Comparison of ENCODE assay signal across 29 cellular contexts in genomic region chr2:128774320-128775063, GRCh38.
DNase-seq lines count a peak whose midpoint lies in the region; ATAC-seq, FAIRE-seq and TF ChIP-seq lines count a peak whose summit lies in the region.
"Had no signal": no experiment of that assay in that cellular context is flagged by ENCODE, and none has a peak within 500 bp of the region (broad histone marks: within the 10 kb centered on the region; RNA-seq: fewer than 3 reads in every experiment).

No MANE protein-coding gene starts in this region.

- H3K27me3 ChIP-seq in mammary epithelial cell (ENCODE audit: insufficient read depth, low read length) = no peaks in the 10 kb centered on the region
- H3K27me3 ChIP-seq in left ventricle myocardium inferior (ENCODE audit: low read depth) = no peaks in the 10 kb centered on the region
- H3K27me3 ChIP-seq in ascending aorta = no peaks in the 10 kb centered on the region
- H3K27me3 ChIP-seq: Peyer's patch had no signal

- CTCF ChIA-PET in MCF 10A (lab: Yijun Ruan, JAX) (interaction anchor here (0.7 kb wide), 1 partner anchor 452 kb away, joined by 3 read pairs; no protein-coding TSS in a partner anchor), mammary epithelial cell (lab: Charles Lee; ENCODE audit: low non-redundant PET) (no interaction called here)

- H3K4me3 Mint-ChIP-seq in MCF 10A (ENCODE audit: unreplicated experiment) = no peak overlapping the region
- no peak overlapping the region for H3K4me3 Mint-ChIP-seq in natural killer cell treated with Interleukin-12 subunit alpha and Interleukin-12 subunit beta and Interleukin-15 and Interleukin-18, amount 100 ng/mL, for 72 hours
- no peak overlapping the region for H3K4me3 Mint-ChIP-seq in activated naive CD8-positive, alpha-beta T cell treated with anti-CD3 and anti-CD28 coated beads for 36 hours
- H3K4me3 Mint-ChIP-seq: activated T-helper 1 cell treated with anti-CD3 and anti-CD28 coated beads, Interleukin-12 subunit alpha, Interleukin-12 subunit beta, Interleukin-2, Interleukin-4 antibody, amounts not matched to agents 30 ng/mL and 10 ng/mL and 1 ng/mL, durations not matched to agents 14 hours and 24 hours and 36 hours; central memory CD8-positive, alpha-beta T cell; nephron progenitor cell had no signal

- H3K9ac ChIP-seq in mammary epithelial cell (ENCODE audit: insufficient read depth, low read length) = no peak overlapping the region
- H3K9ac ChIP-seq: parathyroid adenoma had no signal

- no peaks in the 10 kb centered on the region for H3K9me3 Mint-ChIP-seq in MCF 10A (ENCODE audit: unreplicated experiment)
- H3K9me3 Mint-ChIP-seq in natural killer cell treated with Interleukin-12 subunit alpha and Interleukin-12 subunit beta and Interleukin-15 and Interleukin-18, amount 100 ng/mL, for 72 hours = no peaks in the 10 kb centered on the region
- H3K9me3 Mint-ChIP-seq in activated naive CD8-positive, alpha-beta T cell treated with anti-CD3 and anti-CD28 coated beads for 36 hours = no peaks in the 10 kb centered on the region
- H3K9me3 Mint-ChIP-seq: activated naive CD4-positive, alpha-beta T cell treated with anti-CD3 and anti-CD28 coated beads, Interleukin-2, amount 50 U/mL, for 72 hours; activated T-helper 1 cell treated with anti-CD3 and anti-CD28 coated beads, Interleukin-12 subunit alpha, Interleukin-12 subunit beta, Interleukin-2, Interleukin-4 antibody, amounts not matched to agents 30 ng/mL and 10 ng/mL and 1 ng/mL, durations not matched to agents 14 hours and 24 hours and 36 hours; central memory CD8-positive, alpha-beta T cell; nephron progenitor cell had no signal

- H3K4me1 Mint-ChIP-seq in MCF 10A (ENCODE audit: insufficient read depth, unreplicated experiment) = no peaks in the 10 kb centered on the region
- no peaks in the 10 kb centered on the region for H3K4me1 Mint-ChIP-seq in natural killer cell treated with Interleukin-12 subunit alpha and Interleukin-12 subunit beta and Interleukin-15 and Interleukin-18, amount 100 ng/mL, for 72 hours (ENCODE audit: low read depth in 2 of 2)
- no peaks in the 10 kb centered on the region for H3K4me1 Mint-ChIP-seq in activated naive CD8-positive, alpha-beta T cell treated with anti-CD3 and anti-CD28 coated beads for 36 hours
- H3K4me1 Mint-ChIP-seq: central memory CD8-positive, alpha-beta T cell; IgD-negative memory B cell had no signal

- no peaks in the 10 kb centered on the region for H3K27me3 Mint-ChIP-seq in MCF 10A (ENCODE audit: insufficient read depth, unreplicated experiment)
- no peaks in the 10 kb centered on the region for H3K27me3 Mint-ChIP-seq in natural killer cell treated with Interleukin-12 subunit alpha and Interleukin-12 subunit beta and Interleukin-15 and Interleukin-18, amount 100 ng/mL, for 72 hours
- H3K27me3 Mint-ChIP-seq in activated naive CD8-positive, alpha-beta T cell treated with anti-CD3 and anti-CD28 coated beads for 36 hours = no peaks in the 10 kb centered on the region

- TF ChIP-seq CTCF in MCF 10A (IDR thresholded peaks at IDR 0.05; ENCODE audit: unreplicated experiment) (no peak), mammary epithelial cell (conservative IDR thresholded peaks at IDR 0.05 in 1 of 2, IDR thresholded peaks at IDR 0.05 in 1 of 2; ENCODE audit: extremely low read depth in 1 of 2, insufficient read depth in 1 of 2, low read depth in 1 of 2, low read length in 2 of 2) (no peak), left ventricle myocardium inferior (IDR thresholded peaks at IDR 0.05; ENCODE audit: borderline replicate concordance) (no peak), ascending aorta (IDR thresholded peaks at IDR 0.05) (no peak)

- dilution Hi-C loops in mammary epithelial cell (cut with HindIII; ENCODE audit: low sequenced_read_pairs) = no loop called here

- intact Hi-C loops in MCF 10A (cut with micrococcal nuclease) (no loop called here), mammary epithelial cell (cut with micrococcal nuclease) (no loop called here), left ventricle myocardium inferior (cut with micrococcal nuclease) (no loop called here), sciatic nerve (cut with DNase I) (no loop called here), ascending aorta (cut with DNase I) (no loop called here)

- 78% methylated on average over 4 of the region's 4 CpGs for WGBS in mammary epithelial cell (ENCODE audit: low coverage, missing lambda C conversion rate)

- no peak overlapping the region for H2AFZ ChIP-seq in mammary epithelial cell (ENCODE audit: low read depth, low read length)
- H2AFZ ChIP-seq: parathyroid adenoma had no signal

- in situ Hi-C loops in mammary epithelial cell (cut with MboI; ENCODE audit: low sequenced_read_pairs in 2 of 2) = no loop called here

- H3K27ac ChIP-seq in mammary epithelial cell (ENCODE audit: insufficient read depth, low read depth, low read length) (no peak overlapping the region), left ventricle myocardium inferior (replicated peaks) (peak overlapping the region; percentile 18), ascending aorta (no peak overlapping the region)
- H3K27ac ChIP-seq: A549, parathyroid adenoma, Peyer's patch had no signal

- H3K9me3 ChIP-seq in mammary epithelial cell (replicated peaks; ENCODE audit: insufficient read depth, low read length) (no peaks in the 10 kb centered on the region), left ventricle myocardium inferior (replicated peaks) (peaks cover 3% of the 10 kb centered on the region), ascending aorta (no peaks in the 10 kb centered on the region)
- H3K9me3 ChIP-seq: A549, mucosa of descending colon, Peyer's patch had no signal

- no peaks in the 10 kb centered on the region for H3K36me3 ChIP-seq in mammary epithelial cell (ENCODE audit: insufficient read depth, low read length)
- no peaks in the 10 kb centered on the region for H3K36me3 ChIP-seq in left ventricle myocardium inferior
- H3K36me3 ChIP-seq in ascending aorta = no peaks in the 10 kb centered on the region
- H3K36me3 ChIP-seq: Peyer's patch had no signal

- POLR2A ChIA-PET in MCF 10A (lab: Yijun Ruan, JAX) = no interaction called here

- H3K4me3 ChIP-seq in mammary epithelial cell (replicated peaks in 1 of 3; ENCODE audit: insufficient read depth in 1 of 3, low read depth in 2 of 3, low read length in 3 of 3) = no peak overlapping the region
- H3K4me3 ChIP-seq in left ventricle myocardium inferior = no peak overlapping the region
- H3K4me3 ChIP-seq in ascending aorta = no peak overlapping the region
- H3K4me3 ChIP-seq: A549, mucosa of descending colon, Peyer's patch had no signal

- no peaks in the 10 kb centered on the region for H4K20me1 ChIP-seq in mammary epithelial cell (ENCODE audit: insufficient read depth, low read length)

- no peak for ATAC-seq in sciatic nerve
- ATAC-seq in natural killer cell treated with Interleukin-12 subunit alpha and Interleukin-12 subunit beta and Interleukin-15 and Interleukin-18, amount 100 ng/mL, for 72 hours = no peak
- ATAC-seq: A549; activated naive CD4-positive, alpha-beta T cell treated with anti-CD3 and anti-CD28 coated beads, Interleukin-2, amount 50 U/mL, for 72 hours; mucosa of descending colon had no signal

- DNase-seq in MCF 10A (ENCODE audit: unreplicated experiment) = peak; percentile 3
- no peak for DNase-seq in mammary epithelial cell
- no peak for DNase-seq in left ventricle myocardium inferior
- DNase-seq in sciatic nerve (ENCODE audit: low spot score) = peak; percentile 50
- no peak for DNase-seq in natural killer cell treated with Interleukin-12 subunit alpha and Interleukin-12 subunit beta and Interleukin-15 and Interleukin-18, amount 100 ng/mL, for 72 hours (ENCODE audit: low spot score)
- DNase-seq in ascending aorta (ENCODE audit: low spot score in 2 of 2) = no peak
- DNase-seq in activated naive CD8-positive, alpha-beta T cell treated with anti-CD3 and anti-CD28 coated beads for 36 hours = no peak
- no peak for DNase-seq in GM19239 (ENCODE audit: insufficient read length, low spot score)
- DNase-seq: activated CD4-positive, alpha-beta T cell treated with anti-CD3 and anti-CD28 coated beads, Interleukin-2, amount 50 U/mL, for 1 hour; anterior cingulate cortex; DMS153; GOT3; mucosa of descending colon; NCI-H1105; NCI-H187 treated with DMSO at 0.1 percent for 48 hours; NCI-H524 treated with DMSO at 0.1 percent for 48 hours; nephron progenitor cell; stimulated activated naive CD4-positive, alpha-beta T cell treated with Interleukin-2 at 50 U/mL for 16 hours; SW 1271; T1000 had no signal

- H3K27ac Mint-ChIP-seq in MCF 10A (ENCODE audit: low read depth, unreplicated experiment) = no peak overlapping the region
- H3K27ac Mint-ChIP-seq in natural killer cell treated with Interleukin-12 subunit alpha and Interleukin-12 subunit beta and Interleukin-15 and Interleukin-18, amount 100 ng/mL, for 72 hours = no peak overlapping the region
- H3K27ac Mint-ChIP-seq in activated naive CD8-positive, alpha-beta T cell treated with anti-CD3 and anti-CD28 coated beads for 36 hours = no peak overlapping the region
- H3K27ac Mint-ChIP-seq: activated naive CD4-positive, alpha-beta T cell treated with anti-CD3 and anti-CD28 coated beads, Interleukin-2, amount 50 U/mL, for 72 hours; activated T-helper 1 cell treated with anti-CD3 and anti-CD28 coated beads, Interleukin-12 subunit alpha, Interleukin-12 subunit beta, Interleukin-2, Interleukin-4 antibody, amounts not matched to agents 30 ng/mL and 10 ng/mL and 1 ng/mL, durations not matched to agents 14 hours and 24 hours and 36 hours; IgD-negative memory B cell; nephron progenitor cell had no signal

- no peak for FAIRE-seq in GM19239 (lab: Jason Lieb, UNC)
- FAIRE-seq: A549, endometrium, islet of Langerhans had no signal

- no TSS peak for BruUV-seq in MCF 10A (replicated peaks; lab: Mats Ljungman, UMichigan)
- no TSS peak for BruUV-seq in mammary epithelial cell (replicated peaks; lab: Mats Ljungman, UMichigan)

- H3K4me2 ChIP-seq in mammary epithelial cell (ENCODE audit: insufficient read depth, low read depth, low read length) = no peak overlapping the region
- H3K4me2 ChIP-seq: A549 had no signal

- no peaks in the 10 kb centered on the region for H3K36me3 Mint-ChIP-seq in MCF 10A (ENCODE audit: insufficient read depth, unreplicated experiment)
- no peaks in the 10 kb centered on the region for H3K36me3 Mint-ChIP-seq in natural killer cell treated with Interleukin-12 subunit alpha and Interleukin-12 subunit beta and Interleukin-15 and Interleukin-18, amount 100 ng/mL, for 72 hours
- H3K36me3 Mint-ChIP-seq in activated naive CD8-positive, alpha-beta T cell treated with anti-CD3 and anti-CD28 coated beads for 36 hours = no peaks in the 10 kb centered on the region
- H3K36me3 Mint-ChIP-seq: activated naive CD4-positive, alpha-beta T cell treated with anti-CD3 and anti-CD28 coated beads, Interleukin-2, amount 50 U/mL, for 72 hours; IgD-negative memory B cell had no signal

- no peaks in the 10 kb centered on the region for H3K79me2 ChIP-seq in mammary epithelial cell (ENCODE audit: insufficient read depth, low read length)
- H3K79me2 ChIP-seq: parathyroid adenoma had no signal

- H3K4me1 ChIP-seq in mammary epithelial cell (ENCODE audit: insufficient read depth, low read length) = no peaks in the 10 kb centered on the region
- peaks cover 26% of the 10 kb centered on the region for H3K4me1 ChIP-seq in left ventricle myocardium inferior
- no peaks in the 10 kb centered on the region for H3K4me1 ChIP-seq in ascending aorta
- H3K4me1 ChIP-seq: A549, parathyroid adenoma, Peyer's patch had no signal

Comparison
In these comparisons a context has a peak if more than half of its experiments do, and no peak if none do; other contexts are left out.
1. DNase-seq: peak in MCF 10A (single experiment) and sciatic nerve (single experiment); none in mammary epithelial cell (single experiment), left ventricle myocardium inferior (single experiment), natural killer cell treated with Interleukin-12 subunit alpha and Interleukin-12 subunit beta and Interleukin-15 and Interleukin-18, amount 100 ng/mL, for 72 hours (single experiment), ascending aorta (0 of 2), activated naive CD8-positive, alpha-beta T cell treated with anti-CD3 and anti-CD28 coated beads for 36 hours (single experiment) and GM19239 (single experiment).